ENCODE assay signal across 8 cellular contexts in the genomic region with DNA sequence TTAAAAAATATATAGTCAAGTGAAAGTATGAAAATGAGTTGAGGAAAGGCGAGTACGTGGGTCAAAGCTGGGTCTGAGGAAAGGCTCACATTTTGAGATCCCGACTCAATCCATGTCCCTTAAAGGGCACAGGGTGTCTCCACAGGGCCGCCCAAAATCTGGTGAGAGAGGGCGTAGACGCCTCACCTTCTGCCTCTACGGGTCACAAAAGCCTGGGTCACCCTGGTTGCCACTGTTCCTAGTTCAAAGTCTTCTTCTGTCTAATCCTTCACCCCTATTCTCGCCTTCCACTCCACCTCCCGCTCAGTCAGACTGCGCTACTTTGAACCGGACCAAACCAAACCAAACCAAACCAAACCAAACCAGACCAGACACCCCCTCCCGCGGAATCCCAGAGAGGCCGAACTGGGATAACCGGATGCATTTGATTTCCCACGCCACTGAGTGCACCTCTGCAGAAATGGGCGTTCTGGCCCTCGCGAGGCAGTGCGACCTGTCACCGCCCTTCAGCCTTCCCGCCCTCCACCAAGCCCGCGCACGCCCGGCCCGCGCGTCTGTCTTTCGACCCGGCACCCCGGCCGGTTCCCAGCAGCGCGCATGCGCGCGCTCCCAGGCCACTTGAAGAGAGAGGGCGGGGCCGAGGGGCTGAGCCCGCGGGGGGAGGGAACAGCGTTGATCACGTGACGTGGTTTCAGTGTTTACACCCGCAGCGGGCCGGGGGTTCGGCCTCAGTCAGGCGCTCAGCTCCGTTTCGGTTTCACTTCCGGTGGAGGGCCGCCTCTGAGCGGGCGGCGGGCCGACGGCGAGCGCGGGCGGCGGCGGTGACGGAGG. TPM values are rescaled to one million over a fixed set of nuclear protein-coding genes. Genes with fewer than 3 reads are reported as not detected.
DNase-seq lines count a peak whose midpoint lies in the region; ATAC-seq and TF ChIP-seq lines count a peak whose summit lies in the region.

FMR1 (plus strand) TSS at position 728 of the 831 bp plus-strand sequence. CDS start 261 bp downstream, outside the sequence.

- H3K4me1 Mint-ChIP-seq in memory B cell, result peaks cover 10% of the 10 kb centered on the region

- TF ChIP-seq CTCF in GM20000 (IDR thresholded peaks at IDR 0.05; ENCODE audit: extremely low read depth, missing control alignments), result no peak

- H3K27ac Mint-ChIP-seq in memory B cell, result peak within 1 kb of the TSS; percentile 92

- H3K4me1 ChIP-seq in effector memory CD4-positive, alpha-beta T cell (ENCODE audit: control insufficient read depth, insufficient read depth, low read length, poor library complexity, severe bottlenecking), result peaks cover 5% of the 10 kb centered on the region

- no peaks in the 10 kb centered on the region for H3K36me3 ChIP-seq in effector memory CD4-positive, alpha-beta T cell (ENCODE audit: control insufficient read depth, insufficient read depth, low read length)

- DNase-seq in COLO668 (lab: John Stamatoyannopoulos, UW; ENCODE audit: unreplicated experiment), result peak; percentile 93
- peak; percentile 96 for DNase-seq in GM20000 (ENCODE audit: low spot score)
- peak; percentile 42 for DNase-seq in HS-5 (ENCODE audit: low read depth)
- DNase-seq in NOMO-1 (lab: John Stamatoyannopoulos, UW; ENCODE audit: unreplicated experiment in 2 of 2), result peak; percentile 78 to 88
- peak; percentile 91 to 93 (median 92) for DNase-seq in effector memory CD4-positive, alpha-beta T cell
- peak; percentile 76 to 91 for DNase-seq in memory B cell (ENCODE audit: low spot score in 2 of 2)
- DNase-seq in stimulated activated CD8-positive, alpha-beta memory T cell treated with anti-CD3 and anti-CD28 coated beads, Interleukin-12 subunit alpha, Interleukin-12 subunit beta, amount 100 ng/mL, for 1 hour (ENCODE audit: low read depth), result peak; percentile 88

- ATAC-seq in memory B cell (ENCODE audit: low read depth), result peak; percentile 85

- H3K27me3 ChIP-seq in effector memory CD4-positive, alpha-beta T cell (replicated peaks; ENCODE audit: control insufficient read depth, insufficient read depth, low read length, poor library complexity, severe bottlenecking), result no peaks in the 10 kb centered on the region

- H3K4me3 ChIP-seq in effector memory CD4-positive, alpha-beta T cell (ENCODE audit: insufficient read depth, low read depth, low read length, poor library complexity, severe bottlenecking), result peak within 1 kb of the TSS; percentile 62

- CTCF ChIA-PET in activated CD8-positive, alpha-beta memory T cell treated with anti-CD3 and anti-CD28 coated beads for 36 hours (lab: Charles Lee), result no interaction called here

- no peaks in the 10 kb centered on the region for H3K9me3 Mint-ChIP-seq in memory B cell

- peak within 1 kb of the TSS; percentile 94 for H3K4me3 Mint-ChIP-seq in memory B cell

- H3K27me3 Mint-ChIP-seq in memory B cell, result no peaks in the 10 kb centered on the region

- no peaks in the 10 kb centered on the region for H3K9me3 ChIP-seq in effector memory CD4-positive, alpha-beta T cell (ENCODE audit: control insufficient read depth, low read length)

- POLR2A ChIA-PET in activated CD8-positive, alpha-beta memory T cell treated with anti-CD3 and anti-CD28 coated beads for 36 hours (lab: Charles Lee), result no interaction called here

- H3K36me3 Mint-ChIP-seq in memory B cell, result no peaks in the 10 kb centered on the region

- H3K27ac ChIP-seq in effector memory CD4-positive, alpha-beta T cell (ENCODE audit: insufficient read depth, low read length, poor library complexity, severe bottlenecking), result peak within 1 kb of the TSS; percentile 74

RNA-seq across cellular contexts. Expression of gene FMR1, which starts in this region (rescaled TPM):
- total RNA-seq in activated CD8-positive, alpha-beta memory T cell treated with anti-CD3 and anti-CD28 coated beads for 36 hours, result 10 to 100 TPM; 36.1 to 42.3 TPM

Comparison
In these comparisons a context has a peak if more than half of its experiments do, and no peak if none do; other contexts are left out.
1. Peak in every context shown above with its lines: DNase-seq, ATAC-seq, H3K4me3 ChIP-seq and H3K27ac ChIP-seq.
2. DNase-seq: peak in every context shown above with its lines; median percentile 96 in GM20000; 93 in COLO668; 92 in effector memory CD4-positive, alpha-beta T cell; 88 in stimulated activated CD8-positive, alpha-beta memory T cell treated with anti-CD3 and anti-CD28 coated beads, Interleukin-12 subunit alpha, Interleukin-12 subunit beta, amount 100 ng/mL, for 1 hour; 84 in memory B cell; 83 in NOMO-1; 42 in HS-5.